Comparison of ENCODE assay signal across 17 cellular contexts in the genomic region with DNA sequence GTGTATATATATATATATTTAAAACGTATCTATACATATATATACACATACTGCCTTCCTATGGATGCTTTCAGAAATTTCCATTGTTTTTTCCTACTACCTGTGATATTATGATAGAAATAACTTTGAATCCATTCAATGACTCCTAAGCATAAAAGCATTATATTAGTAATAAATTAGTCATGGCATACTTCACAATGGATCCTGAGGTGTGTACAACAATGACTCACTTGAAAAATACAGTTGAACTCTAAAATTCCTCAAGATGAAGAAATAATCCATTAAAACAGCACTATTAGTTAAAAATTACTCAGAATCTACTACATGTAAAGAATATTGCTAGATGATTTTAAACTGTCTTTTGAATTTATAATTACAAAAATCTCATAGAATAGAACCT.
"Had no signal": no experiment of that assay in that cellular context is flagged by ENCODE, and none has a peak within 500 bp of the region (broad histone marks: within the 10 kb centered on the region; RNA-seq: fewer than 3 reads in every experiment).

No MANE protein-coding gene starts in this region.

- H3K27ac ChIP-seq: heart left ventricle, pancreas, thoracic aorta had no signal

- ATAC-seq: heart left ventricle; left lobe of liver; mucosa of descending colon; naive thymus-derived CD4-positive, alpha-beta T cell; pancreas; T-helper 17 cell had no signal

- DNase-seq: activated CD4-positive, alpha-beta T cell treated with anti-CD3 and anti-CD28 coated beads, Interleukin-2, amount 10 ng/mL, durations not matched to agents 7 days and 5 days; activated CD4-positive, CD25-positive, alpha-beta regulatory T cell; activated CD8-positive, alpha-beta memory T cell treated with anti-CD3 and anti-CD28 coated beads for 24 hours; activated naive CD4-positive, alpha-beta T cell treated with Interleukin-2 at 50 U/mL for 16 hours; aorta; foreskin melanocyte; heart left ventricle; immature natural killer cell; mucosa of descending colon; naive thymus-derived CD4-positive, alpha-beta T cell; pancreas; stimulated activated CD4-positive, alpha-beta T cell treated with anti-CD3 and anti-CD28 coated beads, Interleukin-12 subunit alpha, Interleukin-12 subunit beta, amount 100 ng/mL, for 4 hours; stimulated activated CD4-positive, alpha-beta T cell treated with anti-CD3 and anti-CD28 coated beads, Interleukin-2, amount 100 ng/mL, for 24 hours; T-helper 17 cell had no signal

- FAIRE-seq: pancreas, TTC549 had no signal

- H3K4me3 ChIP-seq: heart left ventricle, mucosa of descending colon, pancreas, thoracic aorta had no signal

- H3K9me3 ChIP-seq: pancreas had no signal

- H3K27me3 ChIP-seq: heart left ventricle, pancreas had no signal

- H3K36me3 ChIP-seq: heart left ventricle, pancreas, thoracic aorta had no signal
